25 cellular contexts compared by ENCODE assay signal in genomic region chr4:148196168-148196567, GRCh38.
DNase-seq lines count a peak whose midpoint lies in the region; ATAC-seq and TF ChIP-seq lines count a peak whose summit lies in the region.
"Had no signal": no experiment of that assay in that cellular context is flagged by ENCODE, and none has a peak within 500 bp of the region (broad histone marks: within the 10 kb centered on the region; RNA-seq: fewer than 3 reads in every experiment).

No MANE protein-coding gene starts in this region.

- no peaks in the 10 kb centered on the region for H4K20me1 ChIP-seq in GM23338 (replicated peaks; ENCODE audit: insufficient read depth)

- no peak overlapping the region for H2AFZ ChIP-seq in GM23338
- H2AFZ ChIP-seq: parathyroid adenoma had no signal

- H3K4me3 Mint-ChIP-seq in effector memory CD8-positive, alpha-beta T cell = no peak overlapping the region
- H3K4me3 Mint-ChIP-seq in GM23338 = no peak overlapping the region
- H3K4me3 Mint-ChIP-seq: H9, IgD-negative memory B cell, nephron had no signal

- CTCF ChIA-PET in A673 (lab: Charles Lee) = no interaction called here

- no peaks in the 10 kb centered on the region for H3K9me3 Mint-ChIP-seq in effector memory CD8-positive, alpha-beta T cell
- no peaks in the 10 kb centered on the region for H3K9me3 Mint-ChIP-seq in GM23338
- H3K9me3 Mint-ChIP-seq: H9, IgD-negative memory B cell had no signal

- H3K27ac ChIP-seq in A673 (ENCODE audit: low read depth, low read length, poor library complexity, severe bottlenecking) (no peak overlapping the region), prostate gland (no peak overlapping the region), GM23338 (ENCODE audit: low read depth) (no peak overlapping the region)
- H3K27ac ChIP-seq: C4-2B, cardiac muscle cell, parathyroid adenoma, sigmoid colon, SK-N-MC, VCaP had no signal

- peak; percentile 42 for ATAC-seq in effector memory CD8-positive, alpha-beta T cell (replicated peaks)
- no peak for ATAC-seq in GM23338

- no TSS peak for BruUV-seq in A673 (replicated peaks; lab: Mats Ljungman, UMichigan)

- no peaks in the 10 kb centered on the region for H3K79me2 ChIP-seq in GM23338 (replicated peaks; ENCODE audit: insufficient read depth)

- peaks cover 0 to 1% of the 10 kb centered on the region in 2 donors for H3K4me1 Mint-ChIP-seq in effector memory CD8-positive, alpha-beta T cell (ENCODE audit: low read depth in 2 of 2)
- no peaks in the 10 kb centered on the region; the same call in 2 of the 3 replicates for H3K4me1 Mint-ChIP-seq in GM23338
- H3K4me1 Mint-ChIP-seq: nephron had no signal

- intact Hi-C loops in A673 (cut with micrococcal nuclease; ENCODE audit: unreplicated experiment) (no loop called here), prostate gland (cut with DNase I) (no loop called here)

- POLR2A ChIA-PET in A673 (lab: Charles Lee; ENCODE audit: low non-redundant PET) = no interaction called here

- H3K9me3 ChIP-seq in A673 (ENCODE audit: low read depth, low read length, poor library complexity, severe bottlenecking) = no peaks in the 10 kb centered on the region
- H3K9me3 ChIP-seq in prostate gland = no peaks in the 10 kb centered on the region
- H3K9me3 ChIP-seq: sigmoid colon had no signal

- no peaks in the 10 kb centered on the region for H3K36me3 ChIP-seq in A673 (ENCODE audit: insufficient read depth, low read length, poor library complexity, severe bottlenecking)
- H3K36me3 ChIP-seq in prostate gland = no peaks in the 10 kb centered on the region
- no peaks in the 10 kb centered on the region for H3K36me3 ChIP-seq in GM23338 (ENCODE audit: insufficient read depth)
- H3K36me3 ChIP-seq: cardiac muscle cell had no signal

- H3K4me3 ChIP-seq in A673 (ENCODE audit: low read depth, low read length, poor library complexity, severe bottlenecking) (no peak overlapping the region), prostate gland (no peak overlapping the region), GM23338 (no peak overlapping the region)
- H3K4me3 ChIP-seq: cardiac muscle cell, sigmoid colon, SK-N-MC had no signal

- H3K27me3 ChIP-seq in A673 (replicated peaks; ENCODE audit: insufficient read depth, low read depth, low read length, poor library complexity) = no peaks in the 10 kb centered on the region
- no peaks in the 10 kb centered on the region for H3K27me3 ChIP-seq in prostate gland (replicated peaks; ENCODE audit: insufficient read depth)
- no peaks in the 10 kb centered on the region for H3K27me3 ChIP-seq in GM23338 (ENCODE audit: insufficient read depth)
- H3K27me3 ChIP-seq: cardiac muscle cell, sigmoid colon had no signal

- no peak overlapping the region for H3K27ac Mint-ChIP-seq in effector memory CD8-positive, alpha-beta T cell
- H3K27ac Mint-ChIP-seq in GM23338 = no peak overlapping the region
- H3K27ac Mint-ChIP-seq: H9, IgD-negative memory B cell, nephron had no signal

- TF ChIP-seq CTCF in A673 (conservative IDR thresholded peaks at IDR 0.05; ENCODE audit: low read depth, low read length) = no peak
- no peak for TF ChIP-seq CTCF in prostate gland (IDR thresholded peaks at IDR 0.05)
- TF ChIP-seq CTCF in GM23338 (conservative IDR thresholded peaks at IDR 0.05; ENCODE audit: low read depth in 2 of 2) = no peak

- H3K9me2 ChIP-seq in GM23338 (ENCODE audit: insufficient read depth) = no peaks in the 10 kb centered on the region

- no peaks in the 10 kb centered on the region for H3K27me3 Mint-ChIP-seq in effector memory CD8-positive, alpha-beta T cell
- no peaks in the 10 kb centered on the region for H3K27me3 Mint-ChIP-seq in GM23338 (ENCODE audit: insufficient read depth, low read depth, poor library complexity)
- H3K27me3 Mint-ChIP-seq: IgD-negative memory B cell had no signal

- no peak overlapping the region for H3K4me2 ChIP-seq in GM23338

- no peaks in the 10 kb centered on the region for H3K4me1 ChIP-seq in A673 (ENCODE audit: insufficient read depth, low read length, poor library complexity, severe bottlenecking)
- no peaks in the 10 kb centered on the region for H3K4me1 ChIP-seq in prostate gland (replicated peaks)
- H3K4me1 ChIP-seq in GM23338 (ENCODE audit: insufficient read depth) = no peaks in the 10 kb centered on the region
- H3K4me1 ChIP-seq: parathyroid adenoma, sigmoid colon had no signal

- H3K36me3 Mint-ChIP-seq in effector memory CD8-positive, alpha-beta T cell (ENCODE audit: insufficient read depth) = peaks cover 16% of the 10 kb centered on the region
- H3K36me3 Mint-ChIP-seq in GM23338 (ENCODE audit: low read depth) = no peaks in the 10 kb centered on the region

- no peaks in the 10 kb centered on the region for H3F3A ChIP-seq in GM23338 (replicated peaks; ENCODE audit: low read depth)

- no peak for TF ChIP-seq POLR2A in prostate gland (IDR thresholded peaks at IDR 0.05)

- 79% methylated on average over 1 of the region's 1 CpG for WGBS in prostate gland

- DNase-seq in A673 (ENCODE audit: low spot score) (peak; percentile 14), H4 (ENCODE audit: low spot score) (peak; percentile 14), NCI-H510A (lab: John Stamatoyannopoulos, UW) (peak; percentile 45), prostate gland (ENCODE audit: low spot score) (no peak), GM23338 (ENCODE audit: low spot score) (no peak), NCI-H1105 (lab: John Stamatoyannopoulos, UW) (no peak)
- no peak for DNase-seq in effector memory CD8-positive, alpha-beta T cell
- DNase-seq in activated naive CD4-positive, alpha-beta T cell (lab: John Stamatoyannopoulos, UW) = no peak
- DNase-seq: activated CD4-positive, alpha-beta T cell treated with anti-CD3 and anti-CD28 coated beads, Interleukin-2, amount 50 U/mL, for 48 hours; activated T-cell treated with anti-CD3 and anti-CD28 coated beads for 4 hours; amygdala; GF-D8; H9; NCI-H2029; NCI-H446 treated with DMSO at 0.1 percent for 48 hours; sigmoid colon; stimulated activated CD4-positive, alpha-beta T cell treated with anti-CD3 and anti-CD28 coated beads, Interleukin-15, amount 100 ng/mL, for 24 hours; substantia nigra had no signal

TF ChIP-seq in GM23338, 12 proteins besides CTCF, POLR2A, EP300 and RAD21:
- no peak for TF ChIP-seq EZH2phosphoT487 (IDR thresholded peaks at IDR 0.05; ENCODE audit: unreplicated experiment)
- no peak for TF ChIP-seq POLR2AphosphoS5 (IDR thresholded peaks at IDR 0.05; ENCODE audit: low read depth)
- no peak for TF ChIP-seq EZH2 (IDR thresholded peaks at IDR 0.05; ENCODE audit: low read depth, unreplicated experiment)
- TF ChIP-seq ZNF114 (CRISPR knock-in tag; IDR thresholded peaks at IDR 0.05) = no peak

Comparison
In these comparisons a context has a peak if more than half of its experiments do, and no peak if none do; other contexts are left out.
1. DNase-seq: peak in A673 (single experiment), H4 (single experiment) and NCI-H510A (single experiment); none in effector memory CD8-positive, alpha-beta T cell (0 of 3), prostate gland (single experiment), GM23338 (single experiment), NCI-H1105 (single experiment) and activated naive CD4-positive, alpha-beta T cell (0 of 4).